Comparison of ENCODE assay signal across 10 cellular contexts in the genomic region with DNA sequence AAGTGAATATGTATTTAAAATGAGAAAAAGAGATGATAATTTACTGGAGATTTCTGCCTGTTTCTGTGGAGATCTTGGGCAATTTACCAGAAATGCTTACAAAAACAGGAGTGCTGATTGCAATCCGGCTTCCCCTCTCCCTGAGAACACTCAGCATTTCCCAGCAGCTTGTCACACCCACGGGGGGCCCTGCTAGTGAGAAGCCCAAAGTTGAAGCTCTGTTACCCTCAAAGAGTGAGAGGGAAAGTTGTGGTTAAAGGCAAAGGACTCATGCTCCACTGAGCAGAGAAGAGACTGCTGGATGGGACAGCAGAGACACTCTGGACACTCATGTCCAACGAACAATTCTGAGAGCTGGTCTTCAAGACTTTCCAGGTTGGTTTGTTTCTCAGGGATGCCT. TPM values are rescaled to one million over a fixed set of nuclear protein-coding genes. Genes with fewer than 3 reads are reported as not detected.
DNase-seq lines count a peak whose midpoint lies in the region; ATAC-seq lines count a peak whose summit lies in the region.
"Had no signal": no experiment of that assay in that cellular context is flagged by ENCODE, and none has a peak within 500 bp of the region (broad histone marks: within the 10 kb centered on the region; RNA-seq: fewer than 3 reads in every experiment).

No MANE protein-coding gene starts in this region.

- no peaks in the 10 kb centered on the region for H3K27me3 Mint-ChIP-seq in activated CD8-positive, alpha-beta memory T cell treated with anti-CD3 and anti-CD28 coated beads, Interleukin-2, amount 10 ng/mL, durations not matched to agents 7 days and 5 days
- H3K27me3 Mint-ChIP-seq in activated CD4-positive, alpha-beta memory T cell treated with anti-CD3 and anti-CD28 coated beads for 36 hours = no peaks in the 10 kb centered on the region

- peak overlapping the region; percentile 84 for H3K4me3 Mint-ChIP-seq in activated CD8-positive, alpha-beta memory T cell treated with anti-CD3 and anti-CD28 coated beads, Interleukin-2, amount 10 ng/mL, durations not matched to agents 7 days and 5 days
- peak overlapping the region; percentile 8 for H3K4me3 Mint-ChIP-seq in activated CD4-positive, alpha-beta memory T cell treated with anti-CD3 and anti-CD28 coated beads for 36 hours

- POLR2A ChIA-PET in activated CD4-positive, alpha-beta memory T cell treated with anti-CD3 and anti-CD28 coated beads for 36 hours (lab: Charles Lee) = interaction anchor here (0.9 to 1.4 kb wide), 2 partner anchors 37 to 72 kb away, joined by 3 to 6 read pairs; no protein-coding TSS in a partner anchor

- peaks cover 53% of the 10 kb centered on the region for H3K36me3 Mint-ChIP-seq in activated CD8-positive, alpha-beta memory T cell treated with anti-CD3 and anti-CD28 coated beads, Interleukin-2, amount 10 ng/mL, durations not matched to agents 7 days and 5 days
- peaks cover 4% of the 10 kb centered on the region for H3K36me3 Mint-ChIP-seq in activated CD4-positive, alpha-beta memory T cell treated with anti-CD3 and anti-CD28 coated beads for 36 hours

- intact Hi-C loops in activated CD4-positive, alpha-beta memory T cell treated with anti-CD3 and anti-CD28 coated beads for 36 hours (cut with micrococcal nuclease) = loop anchor here (5.0 kb wide), 1 partner anchor 53 kb away; no protein-coding TSS in a partner anchor

- H3K4me1 Mint-ChIP-seq in activated CD8-positive, alpha-beta memory T cell treated with anti-CD3 and anti-CD28 coated beads, Interleukin-2, amount 10 ng/mL, durations not matched to agents 7 days and 5 days = peaks cover 74% of the 10 kb centered on the region
- peaks cover 72% of the 10 kb centered on the region for H3K4me1 Mint-ChIP-seq in activated CD4-positive, alpha-beta memory T cell treated with anti-CD3 and anti-CD28 coated beads for 36 hours (ENCODE audit: low read depth)

- CTCF ChIA-PET in activated CD8-positive, alpha-beta memory T cell treated with anti-CD3 and anti-CD28 coated beads, Interleukin-2, amount 10 ng/mL, durations not matched to agents 7 days and 5 days (lab: Charles Lee) = interaction anchor here (1.0 to 8.4 kb wide), 2 partner anchors 66 to 90 kb away, joined by 3 to 95 read pairs; no protein-coding TSS in a partner anchor
- CTCF ChIA-PET in activated CD4-positive, alpha-beta memory T cell treated with anti-CD3 and anti-CD28 coated beads for 36 hours (lab: Charles Lee) = interaction anchor here (1.4 to 6.0 kb wide), 3 partner anchors 70 to 89 kb away, joined by 4 to 56 read pairs (median 24); no protein-coding TSS in a partner anchor

- no peaks in the 10 kb centered on the region for H3K9me3 Mint-ChIP-seq in activated CD8-positive, alpha-beta memory T cell treated with anti-CD3 and anti-CD28 coated beads, Interleukin-2, amount 10 ng/mL, durations not matched to agents 7 days and 5 days (ENCODE audit: low read depth)
- no peaks in the 10 kb centered on the region for H3K9me3 Mint-ChIP-seq in activated CD4-positive, alpha-beta memory T cell treated with anti-CD3 and anti-CD28 coated beads for 36 hours

- peak overlapping the region; percentile 24 for H3K27ac Mint-ChIP-seq in activated CD8-positive, alpha-beta memory T cell treated with anti-CD3 and anti-CD28 coated beads, Interleukin-2, amount 10 ng/mL, durations not matched to agents 7 days and 5 days
- peak overlapping the region; percentile 32 for H3K27ac Mint-ChIP-seq in activated CD4-positive, alpha-beta memory T cell treated with anti-CD3 and anti-CD28 coated beads for 36 hours

- DNase-seq in activated CD8-positive, alpha-beta memory T cell treated with anti-CD3 and anti-CD28 coated beads, Interleukin-2, amount 10 ng/mL, durations not matched to agents 7 days and 5 days = no peak
- DNase-seq in activated CD8-positive, alpha-beta memory T cell treated with anti-CD3 and anti-CD28 coated beads for 24 hours = no peak
- DNase-seq in activated CD4-positive, alpha-beta memory T cell treated with anti-CD3 and anti-CD28 coated beads for 36 hours = peak; percentile 79
- DNase-seq in left kidney (ENCODE audit: low read depth, low spot score) (peak; percentile 7), COLO829 (ENCODE audit: low spot score) (no peak)
- peak; percentile 71 for DNase-seq in stimulated activated naive CD8-positive, alpha-beta T cell treated with anti-CD3 and anti-CD28 coated beads, Interleukin-15, Interleukin-2, amounts not matched to agents 100 U/mL and 50 U/mL, for 24 hours
- DNase-seq: amygdala had no signal

- no peak for ATAC-seq in activated CD8-positive, alpha-beta memory T cell treated with anti-CD3 and anti-CD28 coated beads, Interleukin-2, amount 10 ng/mL, durations not matched to agents 7 days and 5 days
- ATAC-seq in stimulated activated naive CD8-positive, alpha-beta T cell treated with anti-CD3 and anti-CD28 coated beads, Interleukin-15, Interleukin-2, amounts not matched to agents 100 U/mL and 50 U/mL, for 24 hours = peak; percentile 25
- ATAC-seq in activated CD4-positive, CD25-positive, alpha-beta regulatory T cell treated with anti-CD3 and anti-CD28 coated beads, Interleukin-2, amount 50 U/mL, for 24 hours = no peak
- ATAC-seq in GM19455 (IDR thresholded peaks at IDR 0.05; ENCODE audit: unreplicated experiment) = no peak

RNA-seq across cellular contexts. Expression of a gene that starts 2.9 kb away (rescaled TPM):
- 10 to 100 TPM; 67.2 to 83.8 TPM for total RNA-seq in activated CD8-positive, alpha-beta memory T cell treated with anti-CD3 and anti-CD28 coated beads, Interleukin-2, amount 10 ng/mL, durations not matched to agents 7 days and 5 days
- 10 to 100 TPM; 38.5 to 41.7 TPM for total RNA-seq in activated CD4-positive, alpha-beta memory T cell treated with anti-CD3 and anti-CD28 coated beads for 36 hours
- total RNA-seq: myocyte had no signal

Comparison
In these comparisons a context has a peak if more than half of its experiments do, and no peak if none do; other contexts are left out.
1. DNase-seq: peak in activated CD4-positive, alpha-beta memory T cell treated with anti-CD3 and anti-CD28 coated beads for 36 hours (single experiment), left kidney (single experiment) and stimulated activated naive CD8-positive, alpha-beta T cell treated with anti-CD3 and anti-CD28 coated beads, Interleukin-15, Interleukin-2, amounts not matched to agents 100 U/mL and 50 U/mL, for 24 hours (single experiment); none in activated CD8-positive, alpha-beta memory T cell treated with anti-CD3 and anti-CD28 coated beads, Interleukin-2, amount 10 ng/mL, durations not matched to agents 7 days and 5 days (single experiment), activated CD8-positive, alpha-beta memory T cell treated with anti-CD3 and anti-CD28 coated beads for 24 hours (single experiment) and COLO829 (single experiment).